33 cellular contexts compared by ENCODE assay signal in genomic region chr2:165126244-165126643, GRCh38.
"Had no signal": no experiment of that assay in that cellular context is flagged by ENCODE, and none has a peak within 500 bp of the region (broad histone marks: within the 10 kb centered on the region; RNA-seq: fewer than 3 reads in every experiment).

No MANE protein-coding gene starts in this region.

- H3K79me2 ChIP-seq: parathyroid adenoma had no signal

- H3K4me2 ChIP-seq: smooth muscle cell had no signal

- H3K27me3 Mint-ChIP-seq: natural killer cell treated with Interleukin-12 subunit alpha and Interleukin-12 subunit beta and Interleukin-15 and Interleukin-18, amount 100 ng/mL, for 72 hours; progenitor cell of endocrine pancreas; stimulated activated memory B cell treated with anti-CD40 and anti-IgM and Interleukin-4, amounts not matched to agents 10 μg/mL and 1 μg/mL and 100 μg/mL, for 72 hours; stimulated activated naive CD8-positive, alpha-beta T cell treated with anti-CD3 and anti-CD28 coated beads, Interleukin-15, amount 100 ng/mL, for 72 hours; type B pancreatic cell had no signal

- H3K9ac ChIP-seq: parathyroid adenoma had no signal

- ATAC-seq: naive thymus-derived CD8-positive, alpha-beta T cell; natural killer cell treated with Interleukin-12 subunit alpha and Interleukin-12 subunit beta and Interleukin-15 and Interleukin-18, amount 100 ng/mL, for 72 hours; psoas muscle; right cardiac atrium; sciatic nerve; stimulated activated memory B cell treated with anti-CD40 and anti-IgM and Interleukin-4, amounts not matched to agents 10 μg/mL and 1 μg/mL and 100 μg/mL, for 72 hours; stimulated activated naive CD8-positive, alpha-beta T cell treated with anti-CD3 and anti-CD28 coated beads, Interleukin-15, amount 100 ng/mL, for 72 hours; stimulated activated naive CD8-positive, alpha-beta T cell treated with anti-CD3 and anti-CD28 coated beads, Interleukin-15, Interleukin-2, amounts not matched to agents 100 U/mL and 50 U/mL, for 24 hours; upper lobe of right lung had no signal

- H3K36me3 Mint-ChIP-seq: naive thymus-derived CD8-positive, alpha-beta T cell; natural killer cell treated with Interleukin-12 subunit alpha and Interleukin-12 subunit beta and Interleukin-15 and Interleukin-18, amount 100 ng/mL, for 72 hours; stimulated activated memory B cell treated with anti-CD40 and anti-IgM and Interleukin-4, amounts not matched to agents 10 μg/mL and 1 μg/mL and 100 μg/mL, for 72 hours; type B pancreatic cell had no signal

- H3K9me3 Mint-ChIP-seq: nephron progenitor cell; stimulated activated memory B cell treated with anti-CD40 and anti-IgM and Interleukin-4, amounts not matched to agents 10 μg/mL and 1 μg/mL and 100 μg/mL, for 72 hours; stimulated activated naive CD8-positive, alpha-beta T cell treated with anti-CD3 and anti-CD28 coated beads, Interleukin-15, amount 100 ng/mL, for 72 hours; type B pancreatic cell had no signal

- DNase-seq: naive thymus-derived CD8-positive, alpha-beta T cell; nephron progenitor cell; nucleus accumbens; ovary; posterior cingulate gyrus; psoas muscle; right cardiac atrium; spleen; stimulated activated CD4-positive, alpha-beta T cell treated with anti-CD3 and anti-CD28 coated beads, Interleukin-12 subunit alpha, Interleukin-12 subunit beta, amount 100 ng/mL, for 4 hours; stimulated activated CD4-positive, alpha-beta T cell treated with anti-CD3 and anti-CD28 coated beads, Interleukin-1b, Interleukin-23, amount 100 ng/mL, for 48 hours; stimulated activated CD4-positive, alpha-beta T cell treated with anti-CD3 and anti-CD28 coated beads, Interleukin-4, amount 100 ng/mL, for 1 hour; stimulated activated CD4-positive, alpha-beta T cell treated with anti-CD3 and anti-CD28 coated beads, Interleukin-4, amount 100 ng/mL, for 4 hours; stimulated activated CD8-positive, alpha-beta memory T cell treated with anti-CD3 and anti-CD28 coated beads, Interleukin-4, amount 100 ng/mL, for 48 hours; stimulated activated naive CD4-positive, alpha-beta T cell; stimulated activated naive CD8-positive, alpha-beta T cell treated with anti-CD3 and anti-CD28 coated beads, Interleukin-15, amount 100 ng/mL, for 72 hours; stimulated activated naive CD8-positive, alpha-beta T cell treated with anti-CD3 and anti-CD28 coated beads, Interleukin-15, Interleukin-2, amounts not matched to agents 100 U/mL and 50 U/mL, for 24 hours; substantia nigra; testis; tibial artery; transverse colon; upper lobe of right lung; uterus had no signal

- H3K9me3 ChIP-seq: neutrophil, ovary, psoas muscle, spleen, suprapubic skin, testis, tibial artery, transverse colon, upper lobe of right lung, uterus had no signal

- H3K4me3 ChIP-seq: ovary, psoas muscle, skin epidermis, smooth muscle cell, spleen, suprapubic skin, testis, tibial artery, transverse colon, upper lobe of right lung, uterus had no signal

- H3K4me3 Mint-ChIP-seq: naive thymus-derived CD8-positive, alpha-beta T cell; natural killer cell treated with Interleukin-12 subunit alpha and Interleukin-12 subunit beta and Interleukin-15 and Interleukin-18, amount 100 ng/mL, for 72 hours; nephron progenitor cell; neural crest cell; stimulated activated memory B cell treated with anti-CD40 and anti-IgM and Interleukin-4, amounts not matched to agents 10 μg/mL and 1 μg/mL and 100 μg/mL, for 72 hours; stimulated activated naive CD8-positive, alpha-beta T cell treated with anti-CD3 and anti-CD28 coated beads, Interleukin-15, amount 100 ng/mL, for 72 hours; type B pancreatic cell had no signal

- H3K4me1 Mint-ChIP-seq: naive thymus-derived CD8-positive, alpha-beta T cell; nephron progenitor cell; neural crest cell; stimulated activated memory B cell treated with anti-CD40 and anti-IgM and Interleukin-4, amounts not matched to agents 10 μg/mL and 1 μg/mL and 100 μg/mL, for 72 hours; stimulated activated naive CD8-positive, alpha-beta T cell treated with anti-CD3 and anti-CD28 coated beads, Interleukin-15, amount 100 ng/mL, for 72 hours had no signal

- H3K27me3 ChIP-seq: neutrophil, ovary, spleen, suprapubic skin, testis, tibial artery, transverse colon, upper lobe of right lung, uterus had no signal

- H3K27ac Mint-ChIP-seq: naive thymus-derived CD8-positive, alpha-beta T cell; natural killer cell treated with Interleukin-12 subunit alpha and Interleukin-12 subunit beta and Interleukin-15 and Interleukin-18, amount 100 ng/mL, for 72 hours; nephron progenitor cell; progenitor cell of endocrine pancreas; stimulated activated memory B cell treated with anti-CD40 and anti-IgM and Interleukin-4, amounts not matched to agents 10 μg/mL and 1 μg/mL and 100 μg/mL, for 72 hours; stimulated activated naive CD8-positive, alpha-beta T cell treated with anti-CD3 and anti-CD28 coated beads, Interleukin-15, amount 100 ng/mL, for 72 hours; type B pancreatic cell had no signal

- H3K4me1 ChIP-seq: parathyroid adenoma, psoas muscle, spleen, suprapubic skin, testis, tibial artery, transverse colon, upper lobe of right lung, uterus had no signal

- H3K36me3 ChIP-seq: neutrophil, ovary, spleen, suprapubic skin, tibial artery, transverse colon, upper lobe of right lung, uterus had no signal

- H3K27ac ChIP-seq: neutrophil, ovary, parathyroid adenoma, psoas muscle, skin epidermis, spleen, suprapubic skin, testis, tibial artery, transverse colon, upper lobe of right lung, uterus had no signal

- H2AFZ ChIP-seq: parathyroid adenoma had no signal
